10 cellular contexts compared by ENCODE assay signal in genomic region chr3:25781145-25781757, GRCh38. TPM values are rescaled to one million over a fixed set of nuclear protein-coding genes. Genes with fewer than 3 reads are reported as not detected.
DNase-seq lines count a peak whose midpoint lies in the region; ATAC-seq, FAIRE-seq and TF ChIP-seq lines count a peak whose summit lies in the region.
"Had no signal": no experiment of that assay in that cellular context is flagged by ENCODE, and none has a peak within 500 bp of the region (broad histone marks: within the 10 kb centered on the region; RNA-seq: fewer than 3 reads in every experiment).

No MANE protein-coding gene starts in this region.

- no peak overlapping the region for H3K56ac ChIP-seq in IMR-90 (ENCODE audit: extremely low read depth, insufficient read depth, low read length)

- no peak overlapping the region for H3K27ac Mint-ChIP-seq in activated CD4-positive, alpha-beta T cell treated with anti-CD3 and anti-CD28 coated beads, Interleukin-2, amount 10 ng/mL, durations not matched to agents 7 days and 5 days

- H3K4me3 Mint-ChIP-seq in activated CD4-positive, alpha-beta T cell treated with anti-CD3 and anti-CD28 coated beads, Interleukin-2, amount 10 ng/mL, durations not matched to agents 7 days and 5 days = peak overlapping the region; percentile 90

- CTCF ChIA-PET in activated CD4-positive, alpha-beta T cell treated with anti-CD3 and anti-CD28 coated beads, Interleukin-2, amount 10 ng/mL, durations not matched to agents 7 days and 5 days (lab: Charles Lee) = interaction anchor here (0.6 to 1.1 kb wide), 2 partner anchors 15 to 30 kb away, joined by 3 read pairs; no protein-coding TSS in a partner anchor
- CTCF ChIA-PET in IMR-90 (lab: Yijun Ruan, JAX) (interaction anchor here (0.7 kb wide), 1 partner anchor 34 kb away, joined by 3 read pairs; no protein-coding TSS in a partner anchor), GM12878 (lab: Yijun Ruan, JAX) (interaction anchor here (1.0 to 1.9 kb wide), 7 partner anchors 9 to 133 kb away, joined by 3 to 8 read pairs (median 3); no protein-coding TSS in a partner anchor)

- TF ChIP-seq POLR2A in IMR-90 (IDR thresholded peaks at IDR 0.05; ENCODE audit: low read depth, low read length) = no peak
- TF ChIP-seq POLR2A in GM12878 (IDR thresholded peaks at IDR 0.05; ENCODE audit: low read depth, low read length) = no peak

- no peak for TF ChIP-seq CTCF in IMR-90 (conservative IDR thresholded peaks at IDR 0.05; ENCODE audit: low read depth, low read length)
- TF ChIP-seq CTCF in GM12878 (IDR thresholded peaks at IDR 0.05 in 2 of 3, conservative IDR thresholded peaks at IDR 0.05 in 1 of 3; ENCODE audit: control insufficient read depth in 2 of 3, extremely low read depth in 1 of 3, insufficient read depth in 1 of 3, low read depth in 3 of 3, low read length in 3 of 3) = no peak

- no peak overlapping the region for H2BK20ac ChIP-seq in IMR-90 (ENCODE audit: low read depth, low read length)

- H2AK5ac ChIP-seq in IMR-90 (ENCODE audit: low read depth, low read length) = no peak overlapping the region

- H3K9ac ChIP-seq in IMR-90 (ENCODE audit: low read depth, low read length) (no peak overlapping the region), GM12878 (ENCODE audit: control insufficient read depth, insufficient read depth, low read length) (peak overlapping the region; percentile 47), skeletal muscle satellite cell (ENCODE audit: low read depth, low read length) (no peak overlapping the region)

- 100% methylated on average over 2 of the region's 11 CpGs; no CpG with 5 or more reads in 1 of the 2 experiments for whole genome bisulfite sequencing in IMR-90 (ENCODE audit: extremely low coverage in 2 of 2, insufficient read length in 1 of 2), 2 experiments
- WGBS in GM12878 (ENCODE audit: insufficient coverage, insufficient replicate concordance, low lambda C conversion rate, missing lambda C conversion rate) = 6% methylated on average over 11 of the region's 11 CpGs

- in situ Hi-C loops in IMR-90 (cut with MboI; ENCODE audit: low sequenced_read_pairs) (no loop called here), GM12878 (cut with MboI) (loop anchor here (5.0 to 25.0 kb wide), 2 partner anchors 114 to 1844 kb away; partner anchors contain the start of gene NR1D2)

- H3K36me3 ChIP-seq in IMR-90 (ENCODE audit: control insufficient read depth, insufficient read depth, low read length) (peaks cover 6% of the 10 kb centered on the region), GM12878 (ENCODE audit: control insufficient read depth in 2 of 2, insufficient read depth in 2 of 2, low read length in 1 of 2) (peaks cover 2 to 17% of the 10 kb centered on the region in 2 experiments; a peak in 3 of 4 replicates), skeletal muscle satellite cell (ENCODE audit: insufficient read depth, low read length) (peaks cover 13% of the 10 kb centered on the region)

- peaks cover 2% of the 10 kb centered on the region; the same call in 1 of the 2 replicates for H3K4me1 ChIP-seq in IMR-90 (ENCODE audit: control insufficient read depth, insufficient read depth, low read length)
- H3K4me1 ChIP-seq in GM12878 (ENCODE audit: control insufficient read depth, insufficient read depth, low read length) = peaks cover 10% of the 10 kb centered on the region
- peaks cover 18% of the 10 kb centered on the region for H3K4me1 ChIP-seq in skeletal muscle satellite cell (ENCODE audit: control insufficient read depth, insufficient read depth, low read length)

- no peak overlapping the region for H3K27ac ChIP-seq in IMR-90 (ENCODE audit: insufficient read depth, low read length)
- H3K27ac ChIP-seq in GM12878 (ENCODE audit: control insufficient read depth, insufficient read depth) = peak overlapping the region; percentile 86

- intact Hi-C loops in IMR-90 (cut with micrococcal nuclease) (no loop called here), GM12878 (cut with micrococcal nuclease; ENCODE audit: unreplicated experiment) (loop anchor here (1.0 kb wide), 1 partner anchor 118 kb away; no protein-coding TSS in a partner anchor)

- POLR2A ChIA-PET in activated CD4-positive, alpha-beta T cell treated with anti-CD3 and anti-CD28 coated beads, Interleukin-2, amount 10 ng/mL, durations not matched to agents 7 days and 5 days (lab: Charles Lee) = no interaction called here
- POLR2A ChIA-PET in IMR-90 (lab: Charles Lee; ENCODE audit: unreplicated experiment) (no interaction called here), GM12878 (lab: Charles Lee) (interaction anchor here (0.5 to 1.8 kb wide), 6 partner anchors 9 to 125 kb away, joined by 3 to 8 read pairs (median 4); partner anchors contain the start of gene OXSM)

- no peak overlapping the region for H3K4me2 ChIP-seq in IMR-90 (ENCODE audit: low read depth, low read length)
- peak overlapping the region; percentile 80 for H3K4me2 ChIP-seq in GM12878 (ENCODE audit: control insufficient read depth, insufficient read depth)
- H3K4me2 ChIP-seq in skeletal muscle satellite cell (ENCODE audit: low read length) = peak overlapping the region; percentile 90

- H3K4me1 Mint-ChIP-seq in activated CD4-positive, alpha-beta T cell treated with anti-CD3 and anti-CD28 coated beads, Interleukin-2, amount 10 ng/mL, durations not matched to agents 7 days and 5 days = peaks cover 48% of the 10 kb centered on the region

- no peak overlapping the region for H4K5ac ChIP-seq in IMR-90 (ENCODE audit: low read depth, low read length)

- FAIRE-seq in GM12878 (lab: Jason Lieb, UNC) = no peak

- TF ChIP-seq RAD21 in IMR-90 (IDR thresholded peaks at IDR 0.05; ENCODE audit: low read length) = no peak
- no peak for TF ChIP-seq RAD21 in GM12878 (IDR thresholded peaks at IDR 0.05; ENCODE audit: insufficient read depth, low read depth, low read length)

- H4K91ac ChIP-seq in IMR-90 (ENCODE audit: insufficient read depth, low read depth, low read length) = no peak overlapping the region

- SMC1A ChIA-PET in GM12878 (lab: Charles Lee; ENCODE audit: uncharacterized antibody, unreplicated experiment) = interaction anchor here (0.9 to 2.5 kb wide), 13 partner anchors 8 to 133 kb away, joined by 3 to 10 read pairs (median 4); partner anchors contain the start of gene OXSM

- H4K20me1 ChIP-seq in IMR-90 (ENCODE audit: insufficient read depth, low read length) = no peaks in the 10 kb centered on the region
- H4K20me1 ChIP-seq in GM12878 (ENCODE audit: control insufficient read depth, insufficient read depth) = no peaks in the 10 kb centered on the region

- ATAC-seq in IMR-90 (ENCODE audit: low read depth) (no peak), GM12878 (peak; percentile 0; the same call in 2 of the 3 replicates), GM21723 (IDR thresholded peaks at IDR 0.05; ENCODE audit: unreplicated experiment) (no peak)

- no peaks in the 10 kb centered on the region for H3K27me3 Mint-ChIP-seq in activated CD4-positive, alpha-beta T cell treated with anti-CD3 and anti-CD28 coated beads, Interleukin-2, amount 10 ng/mL, durations not matched to agents 7 days and 5 days

- H3K4me3 ChIP-seq in IMR-90 (ENCODE audit: insufficient read depth, low read depth, low read length) (no peak overlapping the region), GM12878 (peak overlapping the region; percentile 79), skeletal muscle satellite cell (ENCODE audit: low read length) (no peak overlapping the region)

- DNase-seq in activated CD4-positive, alpha-beta T cell treated with anti-CD3 and anti-CD28 coated beads, Interleukin-2, amount 10 ng/mL, durations not matched to agents 7 days and 5 days = no peak
- no peak for DNase-seq in activated CD4-positive, alpha-beta T cell treated with anti-CD3 and anti-CD28 coated beads for 1 hour
- no peak for DNase-seq in IMR-90
- DNase-seq in GM12878 (ENCODE audit: low read depth, low spot score) = no peak
- no peak for DNase-seq in central memory CD4-positive, alpha-beta T cell
- no peak for DNase-seq in NCI-H1048 (lab: John Stamatoyannopoulos, UW)
- DNase-seq: activated CD8-positive, alpha-beta memory T cell treated with anti-CD3 and anti-CD28 coated beads for 24 hours; retina had no signal

- H3K9me3 ChIP-seq in IMR-90 (ENCODE audit: control insufficient read depth, insufficient read depth, low read length) = no peaks in the 10 kb centered on the region
- peaks cover 8% of the 10 kb centered on the region; the same call in 2 of the 3 replicates for H3K9me3 ChIP-seq in GM12878 (replicated peaks; ENCODE audit: control insufficient read depth, insufficient read depth, low read length)
- no peaks in the 10 kb centered on the region for H3K9me3 ChIP-seq in skeletal muscle satellite cell (replicated peaks; ENCODE audit: low read length)

- H3K9me3 Mint-ChIP-seq in activated CD4-positive, alpha-beta T cell treated with anti-CD3 and anti-CD28 coated beads, Interleukin-2, amount 10 ng/mL, durations not matched to agents 7 days and 5 days = peaks cover 3% of the 10 kb centered on the region

- dilution Hi-C loops in IMR-90 (cut with HindIII; ENCODE audit: low sequenced_read_pairs, unreplicated experiment) = no loop called here

- H3K23ac ChIP-seq in IMR-90 (ENCODE audit: low read depth, low read length) = no peak overlapping the region

- no peak overlapping the region; the same call in 1 of the 2 replicates for H3K4ac ChIP-seq in IMR-90 (ENCODE audit: low read depth, low read length)

- H4K8ac ChIP-seq in IMR-90 (ENCODE audit: low read depth in 2 of 2, low read length in 2 of 2) = no peak overlapping the region

- no peak overlapping the region for H2AK9ac ChIP-seq in IMR-90 (replicated peaks; ENCODE audit: low read depth, low read length, poor library complexity)

- H3K79me1 ChIP-seq in IMR-90 (ENCODE audit: low read depth in 1 of 2, low read length in 2 of 2) = peaks cover 22 to 26% of the 10 kb centered on the region in 2 experiments

- no peak overlapping the region for H2AFZ ChIP-seq in IMR-90 (replicated peaks; ENCODE audit: low read length, poor library complexity)
- no peak overlapping the region for H2AFZ ChIP-seq in GM12878 (ENCODE audit: control insufficient read depth, low read depth, low read length)

- no peaks in the 10 kb centered on the region for H3K27me3 ChIP-seq in IMR-90 (ENCODE audit: control insufficient read depth, insufficient read depth, low read length)
- no peaks in the 10 kb centered on the region for H3K27me3 ChIP-seq in GM12878 (replicated peaks in 1 of 2; ENCODE audit: control insufficient read depth in 2 of 2, insufficient read depth in 2 of 2, low read length in 1 of 2)
- no peaks in the 10 kb centered on the region for H3K27me3 ChIP-seq in skeletal muscle satellite cell (ENCODE audit: control insufficient read depth, insufficient read depth, low read length)

- H3K14ac ChIP-seq in IMR-90 (replicated peaks; ENCODE audit: low read depth, low read length) = no peak overlapping the region

- RAD21 ChIA-PET in GM12878 (lab: Charles Lee; ENCODE audit: unreplicated experiment) = interaction anchor here (0.7 to 1.9 kb wide), 7 partner anchors 8 to 133 kb away, joined by 3 to 6 read pairs (median 3); partner anchors contain the start of gene OXSM

- H2BK15ac ChIP-seq in IMR-90 (ENCODE audit: low read depth, low read length) = no peak overlapping the region

- TF ChIP-seq EP300 in GM12878 (IDR thresholded peaks at IDR 0.05; ENCODE audit: borderline replicate concordance in 1 of 2, control insufficient read depth in 1 of 2, low read depth in 2 of 2, low read length in 2 of 2) = no peak

- no peaks in the 10 kb centered on the region; the same call in 1 of the 2 replicates for H3K9me1 ChIP-seq in IMR-90 (ENCODE audit: insufficient read depth, low read length)

- H3K18ac ChIP-seq in IMR-90 (ENCODE audit: low read depth, low read length) = no peak overlapping the region

- H3K36me3 Mint-ChIP-seq in activated CD4-positive, alpha-beta T cell treated with anti-CD3 and anti-CD28 coated beads, Interleukin-2, amount 10 ng/mL, durations not matched to agents 7 days and 5 days (ENCODE audit: low read depth) = peaks cover 29% of the 10 kb centered on the region

- BruUV-seq in IMR-90 (replicated peaks; lab: Mats Ljungman, UMichigan) = TSS peak; percentile 21
- no TSS peak for BruUV-seq in GM12878 (replicated peaks; lab: Mats Ljungman, UMichigan)

- H2BK120ac ChIP-seq in IMR-90 (ENCODE audit: low read depth, low read length) = no peak overlapping the region

- H3K79me2 ChIP-seq in GM12878 (ENCODE audit: control insufficient read depth, insufficient read depth, low read length) = peaks cover 44% of the 10 kb centered on the region

- H2BK5ac ChIP-seq in IMR-90 (ENCODE audit: low read depth, low read length, poor library complexity, severe bottlenecking) = no peak overlapping the region

RNA-seq across cellular contexts. Expression of gene NGLY1, which starts 2.0 kb away (rescaled TPM):
- 10 to 100 TPM; 57.5 to 69.5 TPM for total RNA-seq in activated CD4-positive, alpha-beta T cell treated with anti-CD3 and anti-CD28 coated beads, Interleukin-2, amount 10 ng/mL, durations not matched to agents 7 days and 5 days
- total RNA-seq in IMR-90 (2012; rRNA removed) (14.9 and 24.2 TPM in 2 replicates), GM12878 (2014; rRNA removed) (39.5 and 48.4 TPM in 2 replicates), GM12878 (2014; rRNA removed; fragmentation: Illumina TruSeq; extraction: Trizol) (54.0 and 57.4 TPM in 2 replicates), GM12878 (2021) (44.6 and 47.7 TPM in 2 replicates)
- polyA plus RNA-seq in IMR-90 (2012; rRNA removed) (7.0 and 10.0 TPM in 2 replicates), GM12878 (2011; rRNA removed) (54.0 and 78.5 TPM in 2 replicates), GM12878 (2014; fragmentation: Illumina TruSeq; extraction: Trizol) (46.3 and 57.7 TPM in 2 replicates), GM12878 (2014; fragmentation: Nextera tagmentation; extraction: Ambion mirVana) (10 to 100 TPM; 29.8 to 32.2 TPM), GM12878 (2014; rRNA removed) (27.5 and 33.8 TPM in 2 replicates), GM12878 (2016; fragmentation: Nextera tagmentation; extraction: Ambion mirVana) (10 to 100 TPM; 60.2 to 73.5 TPM)
- 2.2 and 3.5 TPM in 2 replicates for polyA plus RNA-seq in IMR-90 (2012; cell fraction: cytosol; rRNA removed)
- polyA plus RNA-seq in IMR-90 (2012; cell fraction: nucleus; rRNA removed; ENCODE audit: low replicate concordance) = 1.7 and 9.1 TPM in 2 replicates
- total RNA-seq in GM12878 (2013; cell fraction: nucleolus; rRNA removed) = 268 and 273 TPM in 2 replicates
- polyA plus RNA-seq in GM12878 (2011; ENCODE audit: low read depth) = 29.0 TPM
- 22.4 and 31.4 TPM in 2 replicates for polyA plus RNA-seq in GM12878 (2011; cell fraction: cytosol; rRNA removed)
- polyA plus RNA-seq in GM12878 (2011; cell fraction: nucleus; rRNA removed) = 38.1 and 39.8 TPM in 2 replicates
- 49.8 and 58.0 TPM in 2 replicates for polyA plus RNA-seq in GM12878 (2012)
- 41.5 and 47.8 TPM in 2 replicates for polyA minus RNA-seq in GM12878 (2011; rRNA and poly(A)+ RNA removed)
- polyA minus RNA-seq in GM12878 (2011; cell fraction: cytosol; rRNA and poly(A)+ RNA removed) = 19.2 and 19.6 TPM in 2 replicates
- 73.1 and 100 TPM in 2 replicates for polyA minus RNA-seq in GM12878 (2011; cell fraction: nucleus; rRNA and poly(A)+ RNA removed)
- 27.1 and 37.8 TPM in 2 replicates for total RNA-seq in skeletal muscle satellite cell (2012; rRNA removed)

RNA-seq across cellular contexts. Expression of gene OXSM, which starts 8.6 kb away (rescaled TPM):
- total RNA-seq in activated CD4-positive, alpha-beta T cell treated with anti-CD3 and anti-CD28 coated beads, Interleukin-2, amount 10 ng/mL, durations not matched to agents 7 days and 5 days = 10 to 100 TPM in 1 of 2 experiments, 1 to 10 TPM in 1; 9.2 to 12.8 TPM
- total RNA-seq in IMR-90 (2012; rRNA removed) (10.6 and 15.4 TPM in 2 replicates), GM12878 (2014; rRNA removed) (12.9 and 16.8 TPM in 2 replicates), GM12878 (2014; rRNA removed; fragmentation: Illumina TruSeq; extraction: Trizol) (13.3 and 14.2 TPM in 2 replicates), GM12878 (2021) (12.3 and 12.9 TPM in 2 replicates)
- polyA plus RNA-seq in IMR-90 (2012; rRNA removed) (9.9 and 11.4 TPM in 2 replicates), GM12878 (2011; rRNA removed) (37.5 and 65.0 TPM in 2 replicates), GM12878 (2014; fragmentation: Illumina TruSeq; extraction: Trizol) (16.9 and 19.0 TPM in 2 replicates), GM12878 (2014; fragmentation: Nextera tagmentation; extraction: Ambion mirVana) (10 to 100 TPM; 28.6 to 32.5 TPM), GM12878 (2014; rRNA removed) (11.9 and 13.7 TPM in 2 replicates), GM12878 (2016; fragmentation: Nextera tagmentation; extraction: Ambion mirVana) (10 to 100 TPM; 27.2 to 30.9 TPM)
- 3.1 and 5.0 TPM in 2 replicates for polyA plus RNA-seq in IMR-90 (2012; cell fraction: cytosol; rRNA removed)
- polyA plus RNA-seq in IMR-90 (2012; cell fraction: nucleus; rRNA removed; ENCODE audit: low replicate concordance) = 17.3 and 21.1 TPM in 2 replicates
- total RNA-seq in GM12878 (2013; cell fraction: nucleolus; rRNA removed) = 27.8 and 28.1 TPM in 2 replicates
- 8.3 TPM for polyA plus RNA-seq in GM12878 (2011; ENCODE audit: low read depth)
- 20.1 and 21.1 TPM in 2 replicates for polyA plus RNA-seq in GM12878 (2011; cell fraction: cytosol; rRNA removed)
- polyA plus RNA-seq in GM12878 (2011; cell fraction: nucleus; rRNA removed) = 25.1 and 31.4 TPM in 2 replicates
- 9.6 and 14.8 TPM in 2 replicates for polyA plus RNA-seq in GM12878 (2012)
- polyA minus RNA-seq in GM12878 (2011; rRNA and poly(A)+ RNA removed) = 17.6 and 23.0 TPM in 2 replicates
- 6.1 and 7.5 TPM in 2 replicates for polyA minus RNA-seq in GM12878 (2011; cell fraction: cytosol; rRNA and poly(A)+ RNA removed)
- polyA minus RNA-seq in GM12878 (2011; cell fraction: nucleus; rRNA and poly(A)+ RNA removed) = 12.8 and 13.4 TPM in 2 replicates
- total RNA-seq in skeletal muscle satellite cell (2012; rRNA removed) = 9.4 and 10.4 TPM in 2 replicates
